23 cellular contexts compared by ENCODE assay signal in the genomic region with DNA sequence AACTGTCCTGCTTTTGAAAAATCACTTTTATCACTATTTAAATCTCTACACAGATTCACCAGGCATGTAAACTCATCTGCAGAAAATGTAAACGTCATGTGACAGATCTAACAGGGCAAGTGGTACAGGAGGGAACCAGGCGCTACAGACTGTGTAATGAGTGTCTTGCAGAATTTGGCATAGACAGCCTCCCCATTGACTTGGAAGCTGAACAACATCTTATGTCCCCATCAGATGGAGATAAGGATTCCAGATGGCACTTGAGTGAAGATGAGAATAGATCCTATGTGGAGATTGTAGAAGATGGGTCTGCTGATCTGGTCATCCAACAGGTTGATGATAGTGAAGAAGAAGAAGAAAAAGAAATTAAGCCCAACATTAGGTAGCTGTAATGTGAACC. TPM values are rescaled to one million over a fixed set of nuclear protein-coding genes. Genes with fewer than 3 reads are reported as not detected.
DNase-seq lines count a peak whose midpoint lies in the region; FAIRE-seq and TF ChIP-seq lines count a peak whose summit lies in the region.
"Had no signal": no experiment of that assay in that cellular context is flagged by ENCODE, and none has a peak within 500 bp of the region (broad histone marks: within the 10 kb centered on the region; RNA-seq: fewer than 3 reads in every experiment).

No MANE protein-coding gene starts in this region.

- TF ChIP-seq CTCF in nephron progenitor cell (IDR thresholded peaks at IDR 0.05) (no peak), lower leg skin (IDR thresholded peaks at IDR 0.05) (no peak)

- H3K4me1 Mint-ChIP-seq in nephron progenitor cell: no peaks in the 10 kb centered on the region
- H3K4me1 Mint-ChIP-seq: B cell; CD4-positive, CD25-positive, alpha-beta regulatory T cell had no signal

- H3K4me3 Mint-ChIP-seq in nephron progenitor cell: no peak overlapping the region
- H3K4me3 Mint-ChIP-seq: B cell; CD4-positive, CD25-positive, alpha-beta regulatory T cell; CD8-positive, alpha-beta T cell had no signal

- H3K27me3 ChIP-seq in Karpas-422 (ENCODE audit: low read length): no peaks in the 10 kb centered on the region
- H3K27me3 ChIP-seq: BLaER1 had no signal

- in situ Hi-C loops in ACHN (cut with HindIII; ENCODE audit: low pct_ligation_motif_present, low pct_unique_long_range_greater_than_20kb, low sequenced_read_pairs): no loop called here

- peaks cover 49% of the 10 kb centered on the region for H3K36me3 Mint-ChIP-seq in nephron progenitor cell (ENCODE audit: low read depth)
- H3K36me3 Mint-ChIP-seq: CD4-positive, CD25-positive, alpha-beta regulatory T cell; CD8-positive, alpha-beta T cell had no signal

- H3K9me2 ChIP-seq in Karpas-422 (replicated peaks; ENCODE audit: insufficient read depth, low read length): no peaks in the 10 kb centered on the region

- peak; percentile 16 for FAIRE-seq in GM12891 (lab: Jason Lieb, UNC)
- FAIRE-seq: GM12892, H1 had no signal

- no peak for DNase-seq in GM12891 (ENCODE audit: insufficient read length, low spot score)
- no peak for DNase-seq in Karpas-422
- peak; percentile 19 for DNase-seq in amniotic epithelial cell (ENCODE audit: low read depth)
- no peak for DNase-seq in nephron progenitor cell
- no peak for DNase-seq in ACHN
- no peak for DNase-seq in ureter (ENCODE audit: low spot score)
- DNase-seq in DMS53 (lab: John Stamatoyannopoulos, UW): no peak
- DNase-seq in lower leg skin (ENCODE audit: low spot score in 2 of 2): no peak
- DNase-seq: Caco-2; CD4-positive, CD25-positive, alpha-beta regulatory T cell; CD8-positive, alpha-beta T cell; DMS153; DMS79; EL; GF-D8; GM23248; H7; HCEC 1CT had no signal

- 81 to 82% methylated on average over 2 of the region's 2 CpGs for WGBS in lower leg skin, 2 donors

- H3K4me1 ChIP-seq in Karpas-422 (ENCODE audit: low read length): peaks cover 9% of the 10 kb centered on the region
- H3K4me1 ChIP-seq: BLaER1, Caco-2 had no signal

- H3K4me3 ChIP-seq in Karpas-422 (ENCODE audit: low read length) (no peak overlapping the region), lower leg skin (ENCODE audit: low read depth, poor library complexity, severe bottlenecking) (no peak overlapping the region)
- H3K4me3 ChIP-seq: BLaER1, GM23248 had no signal

- no peaks in the 10 kb centered on the region for H3K9me3 Mint-ChIP-seq in nephron progenitor cell
- H3K9me3 Mint-ChIP-seq: CD4-positive, CD25-positive, alpha-beta regulatory T cell; CD8-positive, alpha-beta T cell had no signal

- H2AFZ ChIP-seq in Karpas-422 (ENCODE audit: low read length): peak overlapping the region; percentile 68; the same call in 1 of the 2 replicates
- H2AFZ ChIP-seq: GM23248 had no signal

- TF ChIP-seq POLR2A in GM12891 (IDR thresholded peaks at IDR 0.05; ENCODE audit: low read depth, low read length) (no peak), lower leg skin (IDR thresholded peaks at IDR 0.05) (no peak)

- H4K20me1 ChIP-seq in Karpas-422 (ENCODE audit: insufficient read depth, low read depth, low read length): no peaks in the 10 kb centered on the region
- H4K20me1 ChIP-seq: BLaER1 had no signal

- intact Hi-C loops in lower leg skin (cut with DNase I; ENCODE audit: low total_unique reads): no loop called here

- H3K27me3 Mint-ChIP-seq in nephron progenitor cell (ENCODE audit: low read depth, poor library complexity): peaks cover 4% of the 10 kb centered on the region
- H3K27me3 Mint-ChIP-seq: B cell had no signal

- H3K36me3 ChIP-seq in Karpas-422 (ENCODE audit: insufficient read depth, low read length): no peaks in the 10 kb centered on the region

- peak overlapping the region; percentile 2 for H3K27ac Mint-ChIP-seq in nephron progenitor cell
- H3K27ac Mint-ChIP-seq: B cell; CD4-positive, CD25-positive, alpha-beta regulatory T cell; CD8-positive, alpha-beta T cell had no signal

- H3K9ac ChIP-seq in Karpas-422 (ENCODE audit: low read length): no peak overlapping the region
- H3K9ac ChIP-seq: BLaER1, GM23248 had no signal

- no peak overlapping the region for H3K4me2 ChIP-seq in Karpas-422 (ENCODE audit: low read depth, low read length, poor library complexity, severe bottlenecking)
- H3K4me2 ChIP-seq: BLaER1 had no signal

- no peaks in the 10 kb centered on the region for H3K79me2 ChIP-seq in Karpas-422 (ENCODE audit: low read length)

- H3K9me3 ChIP-seq in Karpas-422 (ENCODE audit: low read length): no peaks in the 10 kb centered on the region
- H3K9me3 ChIP-seq: BLaER1, Caco-2 had no signal

- H3K27ac ChIP-seq in Karpas-422 (ENCODE audit: low read length): no peak overlapping the region
- H3K27ac ChIP-seq: BLaER1, C4-2B, GM23248 had no signal

TF ChIP-seq in GM12891, 5 proteins besides CTCF, POLR2A, EP300 and RAD21:
- TF ChIP-seq POLR2AphosphoS5 (IDR thresholded peaks at IDR 0.05; ENCODE audit: low read depth, low read length) (no peak), POU2F2 (IDR thresholded peaks at IDR 0.05; ENCODE audit: low read depth, low read length) (no peak), SPI1 (IDR thresholded peaks at IDR 0.05; ENCODE audit: low read depth, low read length) (no peak)
TF ChIP-seq in GM12891: peak in this region for 0.

RNA-seq across cellular contexts. Expression of a gene that starts 50.3 kb away (rescaled TPM):
- polyA plus RNA-seq in GM12891 (2012; ENCODE audit: low read depth, missing spikeins): 115 TPM
- total RNA-seq in Karpas-422 (2014; rRNA removed; shearing (Covaris generic); ENCODE audit: low replicate concordance): 55.1 and 88.3 TPM in 2 replicates
- total RNA-seq in ureter (48.8 TPM), lower leg skin (10 to 100 TPM; 12.4 to 28.0 (median 18.8) TPM)

RNA-seq across cellular contexts. Expression of a gene that starts 51.0 kb away (rescaled TPM):
- polyA plus RNA-seq in GM12891 (2012; ENCODE audit: low read depth, missing spikeins): 202 TPM
- 204 and 258 TPM in 2 replicates for total RNA-seq in Karpas-422 (2014; rRNA removed; shearing (Covaris generic); ENCODE audit: low replicate concordance)
- total RNA-seq in ureter: 213 TPM
- 100 to 1,000 TPM in 3 of 4 donors, 10 to 100 TPM in 1; 97.8 to 104 (median 102) TPM for total RNA-seq in lower leg skin
